In the genomic region with DNA sequence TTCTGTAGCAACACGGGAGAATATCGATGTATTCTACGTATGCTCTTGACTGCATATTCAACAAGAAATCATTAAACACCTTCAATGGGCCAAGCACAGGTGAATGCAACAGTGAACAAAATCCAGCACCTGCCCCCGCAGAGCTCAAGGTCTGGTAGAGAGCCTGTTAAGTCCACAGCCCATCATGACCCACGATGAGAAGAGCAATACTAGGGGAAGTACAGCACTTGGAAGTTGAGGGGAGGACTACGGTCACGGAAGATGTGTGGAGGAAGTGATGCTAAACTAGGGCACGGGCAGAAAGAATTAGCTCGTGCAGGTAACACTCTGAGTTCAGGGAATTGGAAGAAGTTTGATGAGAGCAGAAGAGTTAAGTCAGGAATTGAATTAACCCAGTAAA, we compare ENCODE assay signal across 26 cellular contexts.
"Had no signal": no experiment of that assay in that cellular context is flagged by ENCODE, and none has a peak within 500 bp of the region (broad histone marks: within the 10 kb centered on the region; RNA-seq: fewer than 3 reads in every experiment).

No MANE protein-coding gene starts in this region.

- H3K9me3 ChIP-seq: neutrophil, pancreas, right lobe of liver, thyroid gland, vagina had no signal

- H3K36me3 ChIP-seq: neutrophil, pancreas, right lobe of liver, sigmoid colon, stomach, thoracic aorta, thyroid gland, tibial nerve, upper lobe of left lung, vagina had no signal

- H3K4me3 ChIP-seq: pancreas, psoas muscle, right lobe of liver, sigmoid colon, stomach, thoracic aorta, thyroid gland, tibial nerve, upper lobe of left lung, vagina had no signal

- FAIRE-seq: pancreas, small intestine, urothelium cell line had no signal

- DNase-seq: nephron progenitor cell; nucleus accumbens; pancreas; posterior cingulate gyrus; psoas muscle; right cardiac atrium; right lobe of liver; sigmoid colon; small intestine; stimulated activated CD4-positive, alpha-beta T cell treated with anti-CD3 and anti-CD28 coated beads, Interleukin-15, amount 100 ng/mL, for 24 hours; stimulated activated CD4-positive, alpha-beta T cell treated with anti-CD3 and anti-CD28 coated beads, Interleukin-2, amount 100 ng/mL, for 24 hours; stimulated activated CD4-positive, alpha-beta T cell treated with anti-CD3 and anti-CD28 coated beads, Interleukin-2, amount 100 ng/mL, for 48 hours; stimulated activated CD4-positive, alpha-beta T cell treated with anti-CD3 and anti-CD28 coated beads, Interleukin-4, amount 100 ng/mL, for 24 hours; stimulated activated naive B cell treated with anti-CD40 and anti-IgM and Interleukin-4, amounts not matched to agents 10 μg/mL and 1 μg/mL and 100 μg/mL, for 72 hours; stimulated activated naive CD4-positive, alpha-beta T cell treated with Interleukin-2 at 50 U/mL for 16 hours; stomach; thyroid gland; trophoblast cell; upper lobe of left lung had no signal

- H3K27ac ChIP-seq: neutrophil, pancreas, psoas muscle, right lobe of liver, sigmoid colon, stomach, thoracic aorta, thyroid gland, tibial nerve, upper lobe of left lung, vagina had no signal

- H3K27me3 ChIP-seq: neutrophil, pancreas, right lobe of liver, sigmoid colon, stomach, thyroid gland, tibial nerve, upper lobe of left lung, vagina had no signal

- ATAC-seq: natural killer cell treated with Interleukin-12 subunit alpha and Interleukin-12 subunit beta and Interleukin-15 and Interleukin-18, amount 100 ng/mL, for 72 hours; pancreas; psoas muscle; right cardiac atrium; stimulated activated effector memory CD8-positive, alpha-beta T cell treated with anti-CD3 and anti-CD28 coated beads, Interleukin-12 subunit alpha, Interleukin-12 subunit beta, amount 100 ng/mL, for 72 hours; stimulated activated naive B cell treated with anti-CD40 and anti-IgM and Interleukin-4, amounts not matched to agents 10 μg/mL and 1 μg/mL and 100 μg/mL, for 72 hours had no signal

- H3K4me1 ChIP-seq: pancreas, psoas muscle, right lobe of liver, thyroid gland, tibial nerve, vagina had no signal
